8 cellular contexts compared by ENCODE assay signal in the genomic region with DNA sequence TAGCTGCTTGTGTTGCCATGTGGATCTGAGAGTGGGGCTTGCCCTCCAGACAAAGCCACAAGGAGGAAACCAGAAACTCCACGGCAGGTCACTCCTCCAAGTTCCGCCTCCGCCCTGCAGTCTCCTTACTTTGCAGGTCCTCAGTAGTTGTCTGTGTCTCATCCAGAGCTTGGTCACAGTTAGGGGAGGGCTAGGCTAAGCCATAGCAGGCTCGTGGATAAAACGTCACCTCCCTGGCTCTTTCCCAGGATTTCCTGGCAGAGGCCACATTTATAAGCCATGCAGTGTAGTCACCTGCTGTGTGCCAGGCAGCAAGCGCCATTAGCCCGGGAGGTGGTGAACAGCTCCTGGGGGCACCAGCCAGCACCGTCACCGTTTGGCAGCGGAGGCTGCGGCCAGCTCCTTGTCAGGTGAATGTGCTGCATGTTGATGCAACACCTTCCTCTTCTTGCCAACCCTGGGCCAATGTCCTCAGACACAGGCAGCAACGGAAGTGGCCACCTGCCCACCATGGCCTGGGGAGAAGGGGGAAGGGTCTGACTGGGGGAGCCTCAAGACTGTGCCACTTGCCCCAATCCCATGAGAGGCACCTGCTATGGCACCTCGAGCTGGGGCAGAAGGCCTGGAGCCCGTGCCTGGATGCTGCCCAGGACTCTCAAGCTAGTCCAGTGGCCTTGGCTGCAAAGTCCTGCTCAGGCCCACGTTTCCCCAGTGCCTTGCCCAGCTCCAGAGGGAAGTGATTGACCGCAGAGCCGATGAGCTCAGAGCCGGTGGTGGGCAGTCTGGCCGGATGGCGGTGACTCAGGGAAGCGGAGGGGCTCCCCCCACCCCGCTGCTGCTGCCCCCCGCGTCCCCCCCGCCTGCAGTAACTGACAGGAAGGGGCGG. TPM values are rescaled to one million over a fixed set of nuclear protein-coding genes. Genes with fewer than 3 reads are reported as not detected.
A peak's percentile ranks its signal among the peaks of the same experiment; 100 is the strongest.
DNase-seq lines count a peak whose midpoint lies in the region; ATAC-seq and TF ChIP-seq lines count a peak whose summit lies in the region.

No MANE protein-coding gene starts in this region.

- no peak for TF ChIP-seq CTCF in fibroblast of mammary gland (conservative IDR thresholded peaks at IDR 0.05; ENCODE audit: control insufficient read depth, insufficient read depth, low read depth, low read length)

- DNase-seq in NCI-H2196 treated with DMSO at 0.1 percent for 48 hours (lab: John Stamatoyannopoulos, UW; ENCODE audit: unreplicated experiment) = peak; percentile 79
- DNase-seq in activated CD8-positive, alpha-beta memory T cell treated with anti-CD3 and anti-CD28 coated beads, Interleukin-2, amount 50 U/mL, for 4 hours = peak; percentile 44
- peak; percentile 67 for DNase-seq in fibroblast of mammary gland (ENCODE audit: low read depth)
- DNase-seq in pulmonary artery endothelial cell (ENCODE audit: low read depth, low spot score) = peak; percentile 51
- DNase-seq in NCI-H146 (lab: John Stamatoyannopoulos, UW) = no peak

- no peak overlapping the region for H3K4me3 ChIP-seq in fibroblast of mammary gland (ENCODE audit: control insufficient read depth, low read depth, low read length)

- ATAC-seq in GM21619 (IDR thresholded peaks at IDR 0.05; ENCODE audit: unreplicated experiment) = peak; percentile 39
- no peak for ATAC-seq in GM18517 (IDR thresholded peaks at IDR 0.05; ENCODE audit: unreplicated experiment)
- ATAC-seq in HG02588 (IDR thresholded peaks at IDR 0.05; ENCODE audit: unreplicated experiment) = no peak

RNA-seq across cellular contexts. Expression of a gene that starts 39.0 kb away (rescaled TPM):
- 3.6 and 10.4 TPM in 2 replicates for total RNA-seq in pulmonary artery endothelial cell
